Comparison of ENCODE assay signal across 8 cellular contexts in genomic region chr11:86041975-86042378, GRCh38.
DNase-seq lines count a peak whose midpoint lies in the region; ATAC-seq, FAIRE-seq and TF ChIP-seq lines count a peak whose summit lies in the region.

No MANE protein-coding gene starts in this region.

- no peak for FAIRE-seq in urothelium cell line (lab: Jason Lieb, UNC)

- H3K9ac ChIP-seq in muscle layer of colon (ENCODE audit: low read length) = no peak overlapping the region

- H3K36me3 ChIP-seq in WERI-Rb-1 = no peaks in the 10 kb centered on the region
- H3K36me3 ChIP-seq in muscle layer of colon (ENCODE audit: insufficient read depth, low read length) = no peaks in the 10 kb centered on the region

- H3K27me3 ChIP-seq in WERI-Rb-1 (ENCODE audit: insufficient read depth, low read depth, severe bottlenecking) (no peaks in the 10 kb centered on the region), muscle layer of colon (ENCODE audit: control insufficient read depth in 1 of 2, insufficient read depth in 2 of 2, low read length in 2 of 2) (no peaks in the 10 kb centered on the region)

- ATAC-seq in GM18873 (IDR thresholded peaks at IDR 0.05; ENCODE audit: low FRiP score, unreplicated experiment) (peak; percentile 55), HG03135 (IDR thresholded peaks at IDR 0.05; ENCODE audit: unreplicated experiment) (peak; percentile 55)

- DNase-seq in COLO829 (ENCODE audit: low spot score) (peak; percentile 77), NCI-H2227 (lab: John Stamatoyannopoulos, UW; ENCODE audit: unreplicated experiment) (peak; percentile 81), WERI-Rb-1 (peak; percentile 66), epithelial cell of esophagus (ENCODE audit: low read depth) (peak; percentile 87), urothelium cell line (ENCODE audit: low spot score) (peak; percentile 79)

- no peak overlapping the region for H3K4me3 ChIP-seq in WERI-Rb-1 (ENCODE audit: low read depth, low read length)
- no peak overlapping the region for H3K4me3 ChIP-seq in epithelial cell of esophagus (ENCODE audit: low read length)
- H3K4me3 ChIP-seq in muscle layer of colon (ENCODE audit: low read depth in 1 of 2, low read length in 2 of 2) = peak overlapping the region in 1 of 2 donors; percentile 41

- H3K4me1 ChIP-seq in muscle layer of colon (ENCODE audit: insufficient read depth, low read length) = peaks cover 49% of the 10 kb centered on the region

- H3K27ac ChIP-seq in WERI-Rb-1 = no peak overlapping the region
- H3K27ac ChIP-seq in muscle layer of colon (ENCODE audit: low read depth, low read length) = peak overlapping the region; percentile 49

- H3K9me3 ChIP-seq in WERI-Rb-1 (ENCODE audit: severe bottlenecking) (no peaks in the 10 kb centered on the region), muscle layer of colon (ENCODE audit: low read length) (no peaks in the 10 kb centered on the region)

- TF ChIP-seq CTCF in WERI-Rb-1 (IDR thresholded peaks at IDR 0.05; ENCODE audit: low read depth, low read length) = peak; percentile 66
- peak; percentile 90 for TF ChIP-seq CTCF in epithelial cell of esophagus (IDR thresholded peaks at IDR 0.05; ENCODE audit: insufficient read depth, low read depth, low read length, missing control alignments)
